8 cellular contexts compared by ENCODE assay signal in genomic region chr14:76151398-76152332, GRCh38. TPM values are rescaled to one million over a fixed set of nuclear protein-coding genes. Genes with fewer than 3 reads are reported as not detected.
DNase-seq lines count a peak whose midpoint lies in the region; ATAC-seq and TF ChIP-seq lines count a peak whose summit lies in the region.

GPATCH2L (plus strand) TSS chr14:76151922; CDS start chr14:76154364, 2,442 bp downstream.

- H3K9ac ChIP-seq in colonic mucosa (ENCODE audit: low read depth in 2 of 2, low read length in 2 of 2): peak within 1 kb of the TSS; percentile 84 to 86

- DNase-seq in BJ (ENCODE audit: low read depth): peak; percentile 31
- peak; percentile 96 for DNase-seq in GM19238 (ENCODE audit: insufficient read length, low spot score)
- DNase-seq in NCI-H524 treated with DMSO at 0.1 percent for 48 hours (lab: John Stamatoyannopoulos, UW): peak; percentile 76
- peak; percentile 98 for DNase-seq in activated CD4-positive, alpha-beta T cell treated with anti-CD3 and anti-CD28 coated beads for 48 hours
- peak; percentile 97 for DNase-seq in colonic mucosa
- peak; percentile 98 for DNase-seq in left kidney (ENCODE audit: low read depth, low spot score)
- DNase-seq in stimulated activated CD4-positive, alpha-beta T cell treated with anti-CD3 and anti-CD28 coated beads, Interleukin-1b, Interleukin-23, amount 100 ng/mL, for 48 hours: peak; percentile 96

- peak within 1 kb of the TSS; percentile 81 for H3K27ac ChIP-seq in colonic mucosa

- H3K27me3 ChIP-seq in BJ (ENCODE audit: control insufficient read depth, insufficient read depth, low read length) (peaks cover 2% of the 10 kb centered on the region; the same call in 1 of the 2 replicates), colonic mucosa (no peaks in the 10 kb centered on the region)

- TF ChIP-seq CTCF in BJ (IDR thresholded peaks at IDR 0.05; ENCODE audit: insufficient read depth, low read depth, low read length): no peak
- TF ChIP-seq CTCF in colonic mucosa (IDR thresholded peaks at IDR 0.05): no peak

- ATAC-seq in HG03439 (IDR thresholded peaks at IDR 0.05; ENCODE audit: unreplicated experiment): peak; percentile 86

- intact Hi-C loops in colonic mucosa (cut with DNase I): no loop called here

- CTCF ChIA-PET in BJ (lab: Yijun Ruan, JAX): interaction anchor here (1.0 to 2.1 kb wide), 3 partner anchors 10 to 202 kb away, joined by 3 to 8 read pairs (median 5); no protein-coding TSS in a partner anchor

- POLR2A ChIA-PET in BJ (lab: Charles Lee): interaction anchor here (0.6 kb wide), 1 partner anchor 710 kb away, joined by 3 read pairs; no protein-coding TSS in a partner anchor

- peak within 1 kb of the TSS; percentile 85 for H3K4me3 ChIP-seq in BJ (ENCODE audit: low read depth, low read length)
- peak within 1 kb of the TSS; percentile 94 for H3K4me3 ChIP-seq in colonic mucosa

- peaks cover 5% of the 10 kb centered on the region for H3K36me3 ChIP-seq in BJ (ENCODE audit: control insufficient read depth, insufficient read depth, low read length)
- no peaks in the 10 kb centered on the region for H3K36me3 ChIP-seq in colonic mucosa

- H3K4me1 ChIP-seq in colonic mucosa: peaks cover 7% of the 10 kb centered on the region

- no peaks in the 10 kb centered on the region for H3K9me3 ChIP-seq in colonic mucosa

RNA-seq across cellular contexts. Expression of gene GPATCH2L, which starts in this region (rescaled TPM):
- polyA plus RNA-seq in BJ (2011; rRNA removed): 23.6 and 26.1 TPM in 2 replicates
- 49.0 and 72.2 TPM in 2 replicates for polyA minus RNA-seq in BJ (2011; rRNA and poly(A)+ RNA removed)
- 10 to 100 TPM; 33.7 to 34.7 TPM for total RNA-seq in colonic mucosa

Comparison
In these comparisons a context has a peak if more than half of its experiments do, and no peak if none do; other contexts are left out.
1. Peak in every context shown above with its lines: DNase-seq, ATAC-seq, H3K4me3 ChIP-seq and H3K27ac ChIP-seq.
2. DNase-seq: peak in every context shown above with its lines; median percentile 98 in activated CD4-positive, alpha-beta T cell treated with anti-CD3 and anti-CD28 coated beads for 48 hours; 98 in left kidney; 97 in colonic mucosa; 96 in GM19238; 96 in stimulated activated CD4-positive, alpha-beta T cell treated with anti-CD3 and anti-CD28 coated beads, Interleukin-1b, Interleukin-23, amount 100 ng/mL, for 48 hours; 76 in NCI-H524 treated with DMSO at 0.1 percent for 48 hours; 31 in BJ.